In genomic region chr19:55173717-55174409, GRCh38 we compare ENCODE assay signal across 8 cellular contexts.
A peak's percentile ranks its signal among the peaks of the same experiment; 100 is the strongest.
DNase-seq lines count a peak whose midpoint lies in the region; ATAC-seq lines count a peak whose summit lies in the region.

No MANE protein-coding gene starts in this region.

- peak; percentile 71 for DNase-seq in activated CD4-positive, alpha-beta T cell treated with anti-CD3 and anti-CD28 coated beads for 48 hours
- DNase-seq in activated CD4-positive, alpha-beta T cell treated with anti-CD3 and anti-CD28 coated beads, Interleukin-2, amount 50 U/mL, for 1 hour = no peak
- peak; percentile 85 for DNase-seq in NCI-H69 (lab: John Stamatoyannopoulos, UW)
- DNase-seq in activated naive CD4-positive, alpha-beta T cell treated with anti-CD3 and anti-CD28 coated beads, Interleukin-2, amount 50 U/mL, for 16 hours = peak; percentile 29
- peak in 30 of 42 donors; percentile 23 to 78 (median 56) for DNase-seq in head of caudate nucleus
- peak in 6 of 10 donors; percentile 31 to 93 (median 45) for DNase-seq in posterior cingulate gyrus
- no peak for DNase-seq in GM19240 (ENCODE audit: insufficient read length, low spot score)

- no peak for ATAC-seq in HG03135 (IDR thresholded peaks at IDR 0.05; ENCODE audit: unreplicated experiment)

- intact Hi-C loops in head of caudate nucleus (cut with DNase I) (no loop called here), posterior cingulate gyrus (cut with DNase I) (no loop called here)

Comparison
In these comparisons a context has a peak if more than half of its experiments do, and no peak if none do; other contexts are left out.
1. DNase-seq: peak in activated CD4-positive, alpha-beta T cell treated with anti-CD3 and anti-CD28 coated beads for 48 hours (single experiment), NCI-H69 (single experiment), activated naive CD4-positive, alpha-beta T cell treated with anti-CD3 and anti-CD28 coated beads, Interleukin-2, amount 50 U/mL, for 16 hours (single experiment), head of caudate nucleus (30 of 42) and posterior cingulate gyrus (6 of 10); none in activated CD4-positive, alpha-beta T cell treated with anti-CD3 and anti-CD28 coated beads, Interleukin-2, amount 50 U/mL, for 1 hour (single experiment) and GM19240 (single experiment).